Comparison of ENCODE assay signal across 9 cellular contexts in the genomic region with DNA sequence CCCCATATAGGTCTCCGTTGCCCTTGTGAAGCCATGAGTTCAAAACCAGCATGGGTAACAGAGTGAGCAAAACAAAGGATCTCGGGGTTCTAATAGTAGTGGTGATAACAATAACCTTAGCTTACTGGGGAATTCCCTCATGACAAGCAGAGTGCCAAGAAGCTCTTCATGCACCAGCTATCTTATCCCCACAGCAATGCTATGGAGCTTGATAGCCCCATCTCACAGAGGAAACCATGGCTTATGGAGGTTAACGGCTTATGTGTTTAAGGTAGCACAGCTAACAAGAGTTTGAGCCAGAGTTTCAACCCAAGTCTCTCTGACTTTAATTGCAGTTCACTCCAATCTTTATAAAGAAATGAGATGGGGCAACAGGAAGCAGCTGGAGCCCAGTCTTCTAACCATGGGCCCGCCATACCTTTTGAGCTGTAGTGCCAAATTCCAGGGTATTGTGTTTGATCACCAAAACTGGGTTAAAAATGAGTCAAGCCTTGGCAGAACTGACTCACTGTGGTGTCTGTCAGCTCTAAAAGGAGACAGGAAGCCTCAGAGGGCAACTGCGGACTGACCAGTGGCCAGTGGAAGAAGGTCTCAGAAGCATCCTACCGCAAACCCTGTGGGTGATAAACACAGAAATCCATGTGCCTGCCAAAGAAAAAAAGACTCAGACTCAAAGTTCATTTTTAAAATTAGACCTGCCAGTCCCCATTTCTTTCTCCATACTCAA. TPM values are rescaled to one million over a fixed set of nuclear protein-coding genes. Genes with fewer than 3 reads are reported as not detected.
DNase-seq lines count a peak whose midpoint lies in the region; ATAC-seq and TF ChIP-seq lines count a peak whose summit lies in the region.
"Had no signal": no experiment of that assay in that cellular context is flagged by ENCODE, and none has a peak within 500 bp of the region (broad histone marks: within the 10 kb centered on the region; RNA-seq: fewer than 3 reads in every experiment).

No MANE protein-coding gene starts in this region.

- H3K36me3 ChIP-seq in MG63, result no peaks in the 10 kb centered on the region
- no peaks in the 10 kb centered on the region for H3K36me3 ChIP-seq in brain microvascular endothelial cell (replicated peaks)

- intact Hi-C loops in natural killer cell (cut with micrococcal nuclease), result no loop called here
- intact Hi-C loops in activated T-helper 2 cell treated with anti-CD3 and anti-CD28 coated beads, Interferon-gamma antibody, Interleukin-2, Interleukin-4, amounts not matched to agents 10 μg/mL and 5 μg/mL and 100 μg/mL, durations not matched to agents 14 hours and 24 hours and 36 hours (cut with micrococcal nuclease), result no loop called here

- H3K4me1 Mint-ChIP-seq in natural killer cell, result peaks cover 12 to 14% of the 10 kb centered on the region in 2 donors
- peaks cover 12% of the 10 kb centered on the region for H3K4me1 Mint-ChIP-seq in activated T-helper 2 cell treated with anti-CD3 and anti-CD28 coated beads, Interferon-gamma antibody, Interleukin-2, Interleukin-4, amounts not matched to agents 10 μg/mL and 5 μg/mL and 100 μg/mL, durations not matched to agents 14 hours and 24 hours and 36 hours (ENCODE audit: low read depth)

- no peaks in the 10 kb centered on the region for H3K36me3 Mint-ChIP-seq in natural killer cell
- no peaks in the 10 kb centered on the region for H3K36me3 Mint-ChIP-seq in activated T-helper 2 cell treated with anti-CD3 and anti-CD28 coated beads, Interferon-gamma antibody, Interleukin-2, Interleukin-4, amounts not matched to agents 10 μg/mL and 5 μg/mL and 100 μg/mL, durations not matched to agents 14 hours and 24 hours and 36 hours (ENCODE audit: low read depth)

- H3K4me3 Mint-ChIP-seq in natural killer cell, result no peak overlapping the region
- no peak overlapping the region for H3K4me3 Mint-ChIP-seq in activated T-helper 2 cell treated with anti-CD3 and anti-CD28 coated beads, Interferon-gamma antibody, Interleukin-2, Interleukin-4, amounts not matched to agents 10 μg/mL and 5 μg/mL and 100 μg/mL, durations not matched to agents 14 hours and 24 hours and 36 hours (ENCODE audit: low read depth)

- H3K9me3 ChIP-seq in MG63, result no peaks in the 10 kb centered on the region

- peak overlapping the region; percentile 38 to 43 for H3K27ac Mint-ChIP-seq in natural killer cell
- no peak overlapping the region for H3K27ac Mint-ChIP-seq in activated T-helper 2 cell treated with anti-CD3 and anti-CD28 coated beads, Interferon-gamma antibody, Interleukin-2, Interleukin-4, amounts not matched to agents 10 μg/mL and 5 μg/mL and 100 μg/mL, durations not matched to agents 14 hours and 24 hours and 36 hours

- no peaks in the 10 kb centered on the region for H3K9me3 Mint-ChIP-seq in natural killer cell
- H3K9me3 Mint-ChIP-seq in activated T-helper 2 cell treated with anti-CD3 and anti-CD28 coated beads, Interferon-gamma antibody, Interleukin-2, Interleukin-4, amounts not matched to agents 10 μg/mL and 5 μg/mL and 100 μg/mL, durations not matched to agents 14 hours and 24 hours and 36 hours, result no peaks in the 10 kb centered on the region

- TF ChIP-seq CTCF in brain microvascular endothelial cell (IDR thresholded peaks at IDR 0.05; ENCODE audit: low read depth, low read length, missing control alignments), result no peak
- no peak for TF ChIP-seq CTCF in natural killer cell (IDR thresholded peaks at IDR 0.05)

- in situ Hi-C loops in brain microvascular endothelial cell (cut with HindIII; ENCODE audit: low pct_ligation_motif_present, low sequenced_read_pairs), result no loop called here

- H3K27ac ChIP-seq in brain microvascular endothelial cell, result peak overlapping the region; percentile 29

- DNase-seq in ELR (ENCODE audit: low read depth), result peak; percentile 98
- DNase-seq in MG63, result peak; percentile 93
- peak; percentile 82 for DNase-seq in brain microvascular endothelial cell
- DNase-seq in natural killer cell, result peak; percentile 28
- DNase-seq in NCI-H128 (lab: John Stamatoyannopoulos, UW; ENCODE audit: unreplicated experiment), result no peak
- no peak for DNase-seq in activated T-helper 2 cell treated with anti-CD3 and anti-CD28 coated beads, Interferon-gamma antibody, Interleukin-2, Interleukin-4, amounts not matched to agents 10 μg/mL and 5 μg/mL and 100 μg/mL, durations not matched to agents 14 hours and 24 hours and 36 hours (ENCODE audit: low spot score)
- no peak for DNase-seq in DMS 273 treated with DMSO at 0.1 percent for 48 hours (lab: John Stamatoyannopoulos, UW)
- DNase-seq in NCI-H1694 (lab: John Stamatoyannopoulos, UW), result no peak
- DNase-seq: NCI-H1436 had no signal

- H3K27me3 ChIP-seq in MG63, result no peaks in the 10 kb centered on the region
- H3K27me3 ChIP-seq in brain microvascular endothelial cell (replicated peaks), result no peaks in the 10 kb centered on the region

- ATAC-seq in natural killer cell, result peak; percentile 66 to 85 (median 83)

- peaks cover 0 to 12% of the 10 kb centered on the region in 2 donors for H3K27me3 Mint-ChIP-seq in natural killer cell (ENCODE audit: low read depth in 2 of 2)
- no peaks in the 10 kb centered on the region for H3K27me3 Mint-ChIP-seq in activated T-helper 2 cell treated with anti-CD3 and anti-CD28 coated beads, Interferon-gamma antibody, Interleukin-2, Interleukin-4, amounts not matched to agents 10 μg/mL and 5 μg/mL and 100 μg/mL, durations not matched to agents 14 hours and 24 hours and 36 hours (ENCODE audit: low read depth)

- H3K4me3 ChIP-seq in MG63 (no peak overlapping the region), brain microvascular endothelial cell (ENCODE audit: low read depth, low read length) (no peak overlapping the region)

RNA-seq across cellular contexts. Expression of gene PLAU, which starts 16.5 kb away (rescaled TPM):
- total RNA-seq in MG63 (2014; rRNA removed; shearing (Covaris generic); ENCODE audit: low replicate concordance), result 169 and 219 TPM in 2 replicates
- total RNA-seq in natural killer cell, result 1 to 10 TPM in 1 of 3 donors, under 1 TPM in 2; 0.12 to 1.6 (median 0.32) TPM
- 1.7 and 1.8 TPM in 2 replicates for total RNA-seq in activated T-helper 2 cell treated with anti-CD3 and anti-CD28 coated beads, Interferon-gamma antibody, Interleukin-2, Interleukin-4, amounts not matched to agents 10 μg/mL and 5 μg/mL and 100 μg/mL, durations not matched to agents 14 hours and 24 hours and 36 hours

RNA-seq across cellular contexts. Expression of gene CAMK2G, which starts 20.1 kb away (rescaled TPM):
- 16.5 and 24.0 TPM in 2 replicates for total RNA-seq in MG63 (2014; rRNA removed; shearing (Covaris generic); ENCODE audit: low replicate concordance)
- 10 to 100 TPM; 53.6 to 73.8 (median 62.3) TPM for total RNA-seq in natural killer cell
- 25.8 and 26.4 TPM in 2 replicates for total RNA-seq in activated T-helper 2 cell treated with anti-CD3 and anti-CD28 coated beads, Interferon-gamma antibody, Interleukin-2, Interleukin-4, amounts not matched to agents 10 μg/mL and 5 μg/mL and 100 μg/mL, durations not matched to agents 14 hours and 24 hours and 36 hours

Comparison
In these comparisons a context has a peak if more than half of its experiments do, and no peak if none do; other contexts are left out.
1. DNase-seq: peak in ELR (single experiment), MG63 (single experiment), brain microvascular endothelial cell (single experiment) and natural killer cell (single experiment); none in NCI-H128 (single experiment), activated T-helper 2 cell treated with anti-CD3 and anti-CD28 coated beads, Interferon-gamma antibody, Interleukin-2, Interleukin-4, amounts not matched to agents 10 μg/mL and 5 μg/mL and 100 μg/mL, durations not matched to agents 14 hours and 24 hours and 36 hours (single experiment), DMS 273 treated with DMSO at 0.1 percent for 48 hours (single experiment) and NCI-H1694 (single experiment).
2. RNA of gene PLAU, which starts 16.5 kb away (total RNA-seq): 169 to 219 TPM in MG63; 1.7 to 1.8 TPM in activated T-helper 2 cell treated with anti-CD3 and anti-CD28 coated beads, Interferon-gamma antibody, Interleukin-2, Interleukin-4, amounts not matched to agents 10 μg/mL and 5 μg/mL and 100 μg/mL, durations not matched to agents 14 hours and 24 hours and 36 hours and 0.12 to 1.6 TPM in natural killer cell; every median in the first group is over 10 times any median in the second.